Comparison of ENCODE assay signal across 29 cellular contexts in the genomic region with DNA sequence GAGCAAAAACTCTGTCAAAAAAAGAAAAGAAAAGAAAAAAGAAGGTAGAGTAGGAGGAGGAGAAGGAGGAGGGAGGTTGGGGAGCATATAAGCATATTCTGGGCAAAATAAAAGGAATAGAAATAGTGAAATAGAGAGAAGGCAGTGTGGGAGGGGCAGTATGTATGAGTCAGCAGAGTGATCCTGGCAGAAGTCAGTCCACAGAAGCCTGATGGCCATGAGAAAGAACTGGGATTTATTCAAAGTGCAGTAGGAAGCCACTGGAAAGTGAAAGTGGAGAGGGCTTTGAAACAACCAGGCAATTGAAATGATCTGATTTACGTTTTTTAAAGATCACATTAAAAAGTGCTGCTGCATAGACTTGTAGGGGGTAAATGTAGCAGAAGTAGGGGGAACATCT.
DNase-seq lines count a peak whose midpoint lies in the region; ATAC-seq and TF ChIP-seq lines count a peak whose summit lies in the region.
"Had no signal": no experiment of that assay in that cellular context is flagged by ENCODE, and none has a peak within 500 bp of the region (broad histone marks: within the 10 kb centered on the region; RNA-seq: fewer than 3 reads in every experiment).

No MANE protein-coding gene starts in this region.

- H3K4me3 ChIP-seq in choroid plexus epithelial cell (ENCODE audit: low read depth, low read length) = no peak overlapping the region
- H3K4me3 ChIP-seq in right lobe of liver = peak overlapping the region in 1 of 3 donors; percentile 23
- H3K4me3 ChIP-seq: heart right ventricle, mucosa of descending colon, SK-N-MC, upper lobe of left lung had no signal

- DNase-seq in A172 (ENCODE audit: low spot score) (peak; percentile 45), HPDE6-E6E7 (ENCODE audit: extremely low spot score) (peak; percentile 1), choroid plexus epithelial cell (ENCODE audit: low read depth) (peak; percentile 15), right lobe of liver (no peak), NCI-H524 treated with DMSO at 0.1 percent for 48 hours (lab: John Stamatoyannopoulos, UW) (no peak), NCI-H1092 (lab: John Stamatoyannopoulos, UW) (no peak)
- DNase-seq in activated T-cell treated with anti-CD3 and anti-CD28 coated beads, Interleukin-2, amount 50 U/mL, for 48 hours = no peak
- no peak for DNase-seq in stimulated activated CD8-positive, alpha-beta memory T cell treated with anti-CD3 and anti-CD28 coated beads, Interleukin-4, amount 100 ng/mL, for 48 hours
- DNase-seq: activated gamma-delta T cell; activated naive CD8-positive, alpha-beta T cell treated with anti-CD3 and anti-CD28 coated beads, Interleukin-2, amount 50 U/mL, for 24 hours; activated T-cell treated with anti-CD3 and anti-CD28 coated beads, Interleukin-2, amount 50 U/mL, for 24 hours; AML-193; CD4-positive, CD25-positive, alpha-beta regulatory T cell; dermis blood vessel endothelial cell; endodermal cell; HCEC 1CT; heart right ventricle; kidney glomerular epithelial cell; NCI-H1048; NCI-H1694; NCI-H446; stimulated activated CD4-positive, alpha-beta T cell treated with anti-CD3 and anti-CD28 coated beads, Interleukin-15, amount 100 ng/mL, for 24 hours; substantia nigra; T-helper 1 cell; upper lobe of left lung had no signal

- peaks cover 0 to 49% (median 25%) of the 10 kb centered on the region in 4 donors for H3K4me1 ChIP-seq in right lobe of liver
- H3K4me1 ChIP-seq: heart right ventricle, upper lobe of left lung had no signal

- no peaks in the 10 kb centered on the region for H3K9me3 ChIP-seq in right lobe of liver
- H3K9me3 ChIP-seq: heart right ventricle, upper lobe of left lung had no signal

- peak; percentile 84 to 93 (median 90) for ATAC-seq in right lobe of liver
- ATAC-seq: activated naive CD8-positive, alpha-beta T cell treated with anti-CD3 and anti-CD28 coated beads, Interleukin-2, amount 50 U/mL, for 24 hours; esophagus mucosa; mucosa of descending colon; stimulated activated memory B cell treated with anti-CD40 and anti-IgM and Interleukin-4, amounts not matched to agents 10 μg/mL and 1 μg/mL and 100 μg/mL, for 72 hours had no signal

- 33% methylated on average over 1 of the region's 1 CpG for WGBS in right lobe of liver (ENCODE audit: insufficient coverage, low coverage, low lambda C conversion rate, missing lambda C conversion rate)

- H3K27ac ChIP-seq in right lobe of liver = peak overlapping the region in 2 of 3 donors; percentile 44 to 67
- H3K27ac ChIP-seq: heart right ventricle, SK-N-MC, upper lobe of left lung had no signal

- no peaks in the 10 kb centered on the region for H3K36me3 ChIP-seq in right lobe of liver
- H3K36me3 ChIP-seq: heart right ventricle, upper lobe of left lung had no signal

- intact Hi-C loops in right lobe of liver (cut with DNase I) = no loop called here

- TF ChIP-seq POLR2A in right lobe of liver (IDR thresholded peaks at IDR 0.05) = no peak

- no peaks in the 10 kb centered on the region for H3K27me3 ChIP-seq in right lobe of liver
- H3K27me3 ChIP-seq: heart right ventricle, upper lobe of left lung had no signal

- TF ChIP-seq CTCF in choroid plexus epithelial cell (conservative IDR thresholded peaks at IDR 0.05; ENCODE audit: low read depth, low read length) (no peak), right lobe of liver (IDR thresholded peaks at IDR 0.05) (no peak)

Comparison
In these comparisons a context has a peak if more than half of its experiments do, and no peak if none do; other contexts are left out.
1. DNase-seq: peak in A172 (single experiment), HPDE6-E6E7 (single experiment) and choroid plexus epithelial cell (single experiment); none in right lobe of liver (0 of 3), activated T-cell treated with anti-CD3 and anti-CD28 coated beads, Interleukin-2, amount 50 U/mL, for 48 hours (0 of 2), stimulated activated CD8-positive, alpha-beta memory T cell treated with anti-CD3 and anti-CD28 coated beads, Interleukin-4, amount 100 ng/mL, for 48 hours (single experiment), NCI-H524 treated with DMSO at 0.1 percent for 48 hours (single experiment) and NCI-H1092 (single experiment).